8 cellular contexts compared by ENCODE assay signal in genomic region chr22:30667092-30667485, GRCh38. TPM values are rescaled to one million over a fixed set of nuclear protein-coding genes. Genes with fewer than 3 reads are reported as not detected.
DNase-seq lines count a peak whose midpoint lies in the region; ATAC-seq and TF ChIP-seq lines count a peak whose summit lies in the region.

No MANE protein-coding gene starts in this region.

- H3K36me3 Mint-ChIP-seq in CD14-positive monocyte (peaks cover 31% of the 10 kb centered on the region in 2 donors), type B pancreatic cell (peaks cover 7% of the 10 kb centered on the region)

- intact Hi-C loops in CD14-positive monocyte (cut with micrococcal nuclease), result loop anchor here (1.0 to 5.0 kb wide), 2 partner anchors 32 to 75 kb away; partner anchors contain the start of genes PES1 (in 1 of the 2) and SLC35E4 (in 1 of the 2)

- H3K27ac Mint-ChIP-seq in CD14-positive monocyte, result peak overlapping the region; percentile 77 to 94 (median 91)
- peak overlapping the region; percentile 85 for H3K27ac Mint-ChIP-seq in type B pancreatic cell

- peak overlapping the region in 1 of 2 donors; percentile 73 for H3K27ac ChIP-seq in lung (ENCODE audit: low read depth in 1 of 2, low read length in 1 of 2)

- H3K4me3 ChIP-seq in lung, result peak overlapping the region; percentile 82

- no peaks in the 10 kb centered on the region for H3K27me3 ChIP-seq in lung (ENCODE audit: control insufficient read depth, insufficient read depth)

- H3K9me3 Mint-ChIP-seq in CD14-positive monocyte (peaks cover 0 to 1% (median 0%) of the 10 kb centered on the region in 7 donors), type B pancreatic cell (no peaks in the 10 kb centered on the region)

- H3K4me1 Mint-ChIP-seq in CD14-positive monocyte, result peaks cover 19% of the 10 kb centered on the region
- peaks cover 8% of the 10 kb centered on the region for H3K4me1 Mint-ChIP-seq in type B pancreatic cell (ENCODE audit: unreplicated experiment)

- no peak for DNase-seq in CD14-positive monocyte (ENCODE audit: low spot score)
- peak; percentile 57 for DNase-seq in HT-29 (ENCODE audit: low spot score)
- peak; percentile 19 for DNase-seq in astrocyte of the hippocampus (ENCODE audit: low read depth, low spot score)
- DNase-seq in lung (ENCODE audit: low spot score), result no peak
- no peak for DNase-seq in type B pancreatic cell (ENCODE audit: extremely low spot score, unreplicated experiment)
- no peak for DNase-seq in HEK293T (ENCODE audit: extremely low spot score)
- DNase-seq in AG08396 (ENCODE audit: low spot score), result no peak

- peaks cover 0 to 6% of the 10 kb centered on the region in 2 donors for H3K4me1 ChIP-seq in lung (ENCODE audit: control insufficient read depth in 2 of 2, insufficient read depth in 2 of 2, low read length in 2 of 2)

- 1% methylated on average over 17 of the region's 17 CpGs for WGBS in lung, 2 donors

- CTCF ChIA-PET in HEK293T (lab: Yijun Ruan, JAX), result interaction anchor here (0.8 kb wide), 1 partner anchor 32 kb away, joined by 3 read pairs; no protein-coding TSS in a partner anchor

- H3K36me3 ChIP-seq in lung (ENCODE audit: control insufficient read depth in 2 of 2, insufficient read depth in 2 of 2, low read length in 2 of 2), result peaks cover 0 to 11% of the 10 kb centered on the region in 2 donors

- H3K4me3 Mint-ChIP-seq in CD14-positive monocyte, result peak overlapping the region; percentile 91 to 97
- H3K4me3 Mint-ChIP-seq in type B pancreatic cell, result peak overlapping the region; percentile 96

- H3K9me3 ChIP-seq in lung (ENCODE audit: control insufficient read depth in 2 of 2, insufficient read depth in 1 of 2, low read length in 1 of 2), result no peaks in the 10 kb centered on the region

- no peak for TF ChIP-seq CTCF in CD14-positive monocyte (IDR thresholded peaks at IDR 0.05)
- TF ChIP-seq CTCF in lung (IDR thresholded peaks at IDR 0.05; ENCODE audit: control extremely low read depth, extremely low read depth), result no peak
- no peak for TF ChIP-seq CTCF in type B pancreatic cell (conservative IDR thresholded peaks at IDR 0.05)

- ATAC-seq in lung (ENCODE audit: insufficient read depth, low FRiP score) (no peak), HG03565 (IDR thresholded peaks at IDR 0.05; ENCODE audit: unreplicated experiment) (no peak)

- H3K27me3 Mint-ChIP-seq in CD14-positive monocyte (ENCODE audit: low read depth in 3 of 3) (peaks cover 12 to 23% (median 17%) of the 10 kb centered on the region in 3 donors), type B pancreatic cell (peaks cover 11% of the 10 kb centered on the region)

- POLR2A ChIA-PET in HEK293T (lab: Yijun Ruan, JAX), result interaction anchor here (0.9 to 1.2 kb wide), 4 partner anchors 15 to 35 kb away, joined by 3 read pairs; partner anchors contain the start of gene SLC35E4

TF ChIP-seq in HEK293T, 16 proteins besides CTCF, POLR2A, EP300 and RAD21:
- no peak for TF ChIP-seq ELF4 (IDR thresholded peaks at IDR 0.05)
- no peak for TF ChIP-seq L3MBTL2 (conservative IDR thresholded peaks at IDR 0.05)
- TF ChIP-seq FOXM1 (IDR thresholded peaks at IDR 0.05; ENCODE audit: borderline replicate concordance), result no peak
- no peak for TF ChIP-seq SP1 (IDR thresholded peaks at IDR 0.05)

RNA-seq across cellular contexts. Expression of gene DUSP18, which starts 0.6 kb away (rescaled TPM):
- polyA plus RNA-seq in CD14-positive monocyte (10 to 100 TPM; 13.2 to 18.9 TPM), lung (10 to 100 TPM in 1 of 2 donors, 1 to 10 TPM in 1; 7.9 to 10.2 TPM)
- total RNA-seq in HT-29 (2014; rRNA removed; shearing (Covaris generic)), result 8.3 and 8.5 TPM in 2 replicates
- total RNA-seq in lung (10 to 100 TPM; 15.1 to 27.1 TPM), type B pancreatic cell (ENCODE audit: low replicate concordance) (12.4 and 13.8 TPM in 2 replicates)

RNA-seq across cellular contexts. Expression of gene OSBP2, which starts 27.6 kb away (rescaled TPM):
- under 1 TPM in 1 of 2 donors, not detected in 1; 0.54 TPM for polyA plus RNA-seq in CD14-positive monocyte
- total RNA-seq in HT-29 (2014; rRNA removed; shearing (Covaris generic)), result 4.1 and 8.2 TPM in 2 replicates
- 10 to 100 TPM in 1 of 2 donors, 1 to 10 TPM in 1; 3.9 to 12.3 TPM for total RNA-seq in lung
- polyA plus RNA-seq in lung, result 1 to 10 TPM; 1.1 to 1.4 TPM
- total RNA-seq in type B pancreatic cell (ENCODE audit: low replicate concordance), result 8.1 and 9.5 TPM in 2 replicates

RNA-seq across cellular contexts. Expression of gene SLC35E4, which starts 31.5 kb away (rescaled TPM):
- polyA plus RNA-seq in CD14-positive monocyte (1 to 10 TPM; 1.4 to 2.4 TPM), lung (1 to 10 TPM; 2.1 to 4.4 TPM)
- 14.2 and 22.1 TPM in 2 replicates for total RNA-seq in HT-29 (2014; rRNA removed; shearing (Covaris generic))
- total RNA-seq in lung (1 to 10 TPM; 1.6 to 4.8 TPM), type B pancreatic cell (ENCODE audit: low replicate concordance) (2.4 and 3.4 TPM in 2 replicates)

Comparison
In these comparisons a context has a peak if more than half of its experiments do, and no peak if none do; other contexts are left out.
1. DNase-seq: peak in HT-29 (single experiment) and astrocyte of the hippocampus (single experiment); none in CD14-positive monocyte (single experiment), lung (single experiment), type B pancreatic cell (single experiment), HEK293T (single experiment) and AG08396 (single experiment).